10 cellular contexts compared by ENCODE assay signal in genomic region chr19:45402469-45403070, GRCh38. TPM values are rescaled to one million over a fixed set of nuclear protein-coding genes. Genes with fewer than 3 reads are reported as not detected.
DNase-seq lines count a peak whose midpoint lies in the region; ATAC-seq, FAIRE-seq and TF ChIP-seq lines count a peak whose summit lies in the region.
"Had no signal": no experiment of that assay in that cellular context is flagged by ENCODE, and none has a peak within 500 bp of the region (broad histone marks: within the 10 kb centered on the region; RNA-seq: fewer than 3 reads in every experiment).

No MANE protein-coding gene starts in this region.

- no peak overlapping the region for H3K27ac ChIP-seq in cardiac muscle cell
- no peak overlapping the region for H3K27ac ChIP-seq in astrocyte (ENCODE audit: low read depth, low read length)
- H3K27ac ChIP-seq in left lung = peak overlapping the region; percentile 33 to 39
- H3K27ac ChIP-seq in vagina = peak overlapping the region; percentile 97

- H3K27me3 ChIP-seq in cardiac muscle cell = no peaks in the 10 kb centered on the region
- no peaks in the 10 kb centered on the region for H3K27me3 ChIP-seq in astrocyte (ENCODE audit: insufficient read depth, low read length)
- H3K27me3 ChIP-seq in left lung = peaks cover 0 to 54% of the 10 kb centered on the region in 2 donors
- H3K27me3 ChIP-seq in vagina = no peaks in the 10 kb centered on the region

- H3K9me3 ChIP-seq in cardiac muscle cell (ENCODE audit: low read depth) (no peaks in the 10 kb centered on the region), astrocyte (ENCODE audit: insufficient read depth, low read depth, low read length) (no peaks in the 10 kb centered on the region), left lung (no peaks in the 10 kb centered on the region), vagina (no peaks in the 10 kb centered on the region)

- TF ChIP-seq CTCF in cardiac muscle cell (IDR thresholded peaks at IDR 0.05; ENCODE audit: low read depth, low read length) (no peak), astrocyte (IDR thresholded peaks at IDR 0.05; ENCODE audit: insufficient read depth, low read depth, low read length) (no peak), left lung (IDR thresholded peaks at IDR 0.05) (peak in 1 of 2 donors; percentile 53), vagina (IDR thresholded peaks at IDR 0.05) (peak in 1 of 3 experiments; percentile 13)

- peaks cover 5% of the 10 kb centered on the region for H3K36me3 Mint-ChIP-seq in astrocyte (ENCODE audit: low read depth, unreplicated experiment)

- H3K9ac ChIP-seq in astrocyte (ENCODE audit: low read length) = peak overlapping the region; percentile 8

- H4K20me1 ChIP-seq in astrocyte (ENCODE audit: insufficient read depth, low read length) = peaks cover 4% of the 10 kb centered on the region

- H3K79me2 ChIP-seq in astrocyte (ENCODE audit: insufficient read depth, low read length) = peaks cover 48% of the 10 kb centered on the region

- H3K27me3 Mint-ChIP-seq in astrocyte (ENCODE audit: low read depth, unreplicated experiment) = no peaks in the 10 kb centered on the region

- no peaks in the 10 kb centered on the region for H3K9me3 Mint-ChIP-seq in astrocyte (ENCODE audit: unreplicated experiment)
- H3K9me3 Mint-ChIP-seq: naive thymus-derived CD4-positive, alpha-beta T cell; T-helper 1 cell treated with Interleukin-12 subunit alpha and Interleukin-12 subunit beta and Interleukin-4 antibody, amounts not matched to agents 30 μg/mL and 1 μg/mL, for 36 hours had no signal

- H3K4me1 Mint-ChIP-seq in astrocyte (ENCODE audit: low read depth, unreplicated experiment) = peaks cover 15% of the 10 kb centered on the region

- H3K4me2 ChIP-seq in astrocyte (ENCODE audit: low read length) = peak overlapping the region; percentile 96

- peak; percentile 0 for ATAC-seq in left lung
- ATAC-seq in GM21381 (IDR thresholded peaks at IDR 0.05; ENCODE audit: unreplicated experiment) = no peak
- ATAC-seq in HG03460 (IDR thresholded peaks at IDR 0.05; ENCODE audit: unreplicated experiment) = no peak
- ATAC-seq: naive thymus-derived CD4-positive, alpha-beta T cell had no signal

- no peak overlapping the region for H3K4me3 ChIP-seq in cardiac muscle cell
- H3K4me3 ChIP-seq in astrocyte (ENCODE audit: insufficient read depth, low read depth, low read length) = no peak overlapping the region
- H3K4me3 ChIP-seq in left lung = peak overlapping the region in 1 of 2 donors; percentile 16
- peak overlapping the region; percentile 18 to 69 for H3K4me3 ChIP-seq in vagina

- intact Hi-C loops in cardiac septum (cut with DNase I) = no loop called here
- intact Hi-C loops in left lung (cut with DNase I) = no loop called here
- intact Hi-C loops in vagina (cut with DNase I) = no loop called here

- peaks cover 21% of the 10 kb centered on the region for H3K4me1 ChIP-seq in cardiac muscle cell (ENCODE audit: low read depth)
- peaks cover 32% of the 10 kb centered on the region for H3K4me1 ChIP-seq in astrocyte (ENCODE audit: insufficient read depth, low read length)
- H3K4me1 ChIP-seq in left lung = peaks cover 29 to 64% of the 10 kb centered on the region in 2 donors
- peaks cover 51% of the 10 kb centered on the region for H3K4me1 ChIP-seq in vagina

- H3K4me3 Mint-ChIP-seq in astrocyte (ENCODE audit: unreplicated experiment) = peak overlapping the region; percentile 97
- H3K4me3 Mint-ChIP-seq: T-helper 1 cell treated with Interleukin-12 subunit alpha and Interleukin-12 subunit beta and Interleukin-4 antibody, amounts not matched to agents 30 μg/mL and 1 μg/mL, for 36 hours had no signal

- H3K36me3 ChIP-seq in cardiac muscle cell (no peaks in the 10 kb centered on the region), astrocyte (ENCODE audit: insufficient read depth, low read length) (no peaks in the 10 kb centered on the region), left lung (no peaks in the 10 kb centered on the region), vagina (no peaks in the 10 kb centered on the region)

- peak; percentile 34 to 80 for DNase-seq in cardiac muscle cell (ENCODE audit: low read depth in 1 of 2, low spot score in 1 of 2)
- no peak for DNase-seq in cardiac septum (ENCODE audit: low spot score)
- DNase-seq in astrocyte (ENCODE audit: low read depth) = no peak
- peak in 1 of 2 donors; percentile 87 for DNase-seq in left lung
- DNase-seq in vagina (ENCODE audit: extremely low spot score in 2 of 2) = no peak
- DNase-seq in NCI-H1436 (lab: John Stamatoyannopoulos, UW) = no peak

- H2AFZ ChIP-seq in astrocyte (ENCODE audit: low read depth, low read length) = no peak overlapping the region

- H3K27ac Mint-ChIP-seq in astrocyte (ENCODE audit: unreplicated experiment) = peak overlapping the region; percentile 80
- H3K27ac Mint-ChIP-seq: naive thymus-derived CD4-positive, alpha-beta T cell; T-helper 1 cell treated with Interleukin-12 subunit alpha and Interleukin-12 subunit beta and Interleukin-4 antibody, amounts not matched to agents 30 μg/mL and 1 μg/mL, for 36 hours had no signal

- no peak for TF ChIP-seq POLR2A in vagina (IDR thresholded peaks at IDR 0.05)

- no peak for FAIRE-seq in astrocyte (lab: Jason Lieb, UNC)

RNA-seq across cellular contexts. Expression of gene PPP1R13L, which starts 2.3 kb away (rescaled TPM):
- total RNA-seq in cardiac muscle cell (49.7 and 118 TPM in 2 replicates), cardiac septum (119 TPM), astrocyte (56.6 and 56.7 TPM in 2 replicates), left lung (10 to 100 TPM; 30.0 to 51.4 TPM), vagina (111 TPM)
- polyA plus RNA-seq in cardiac muscle cell = 39.5 and 54.1 TPM in 2 replicates

RNA-seq across cellular contexts. Expression of gene POLR1G, which starts 3.9 kb away (rescaled TPM):
- total RNA-seq in cardiac muscle cell (6.5 and 17.8 TPM in 2 replicates), cardiac septum (3.2 TPM), astrocyte (10.9 and 12.8 TPM in 2 replicates), left lung (1 to 10 TPM; 4.8 to 6.0 TPM), vagina (2.2 TPM)
- polyA plus RNA-seq in cardiac muscle cell = 6.0 and 6.6 TPM in 2 replicates

RNA-seq across cellular contexts. Expression of gene ERCC1, which starts 21.1 kb away (rescaled TPM):
- total RNA-seq in cardiac muscle cell (120 and 164 TPM in 2 replicates), cardiac septum (89.0 TPM), astrocyte (67.5 and 70.4 TPM in 2 replicates), left lung (10 to 100 TPM; 56.1 to 57.8 TPM), vagina (123 TPM)
- 138 and 169 TPM in 2 replicates for polyA plus RNA-seq in cardiac muscle cell

RNA-seq across cellular contexts. Expression of gene ERCC2, which starts 32.2 kb away (rescaled TPM):
- 45.4 and 69.1 TPM in 2 replicates for total RNA-seq in cardiac muscle cell
- 19.2 and 28.2 TPM in 2 replicates for polyA plus RNA-seq in cardiac muscle cell
- total RNA-seq in cardiac septum = 12.4 TPM
- total RNA-seq in astrocyte = 38.9 and 44.7 TPM in 2 replicates
- total RNA-seq in left lung = 10 to 100 TPM; 21.2 to 23.5 TPM
- 17.9 TPM for total RNA-seq in vagina

Comparison
In these comparisons a context has a peak if more than half of its experiments do, and no peak if none do; other contexts are left out.
1. DNase-seq: peak in cardiac muscle cell (2 of 2); none in cardiac septum (single experiment), astrocyte (single experiment), vagina (0 of 2) and NCI-H1436 (single experiment).
2. H3K27ac ChIP-seq: peak in left lung (2 of 2) and vagina (single experiment); none in cardiac muscle cell (single experiment) and astrocyte (single experiment).
3. H3K4me3 ChIP-seq: peak in vagina (2 of 2); none in cardiac muscle cell (single experiment) and astrocyte (single experiment).